Comparison of ENCODE assay signal across 8 cellular contexts in the genomic region with DNA sequence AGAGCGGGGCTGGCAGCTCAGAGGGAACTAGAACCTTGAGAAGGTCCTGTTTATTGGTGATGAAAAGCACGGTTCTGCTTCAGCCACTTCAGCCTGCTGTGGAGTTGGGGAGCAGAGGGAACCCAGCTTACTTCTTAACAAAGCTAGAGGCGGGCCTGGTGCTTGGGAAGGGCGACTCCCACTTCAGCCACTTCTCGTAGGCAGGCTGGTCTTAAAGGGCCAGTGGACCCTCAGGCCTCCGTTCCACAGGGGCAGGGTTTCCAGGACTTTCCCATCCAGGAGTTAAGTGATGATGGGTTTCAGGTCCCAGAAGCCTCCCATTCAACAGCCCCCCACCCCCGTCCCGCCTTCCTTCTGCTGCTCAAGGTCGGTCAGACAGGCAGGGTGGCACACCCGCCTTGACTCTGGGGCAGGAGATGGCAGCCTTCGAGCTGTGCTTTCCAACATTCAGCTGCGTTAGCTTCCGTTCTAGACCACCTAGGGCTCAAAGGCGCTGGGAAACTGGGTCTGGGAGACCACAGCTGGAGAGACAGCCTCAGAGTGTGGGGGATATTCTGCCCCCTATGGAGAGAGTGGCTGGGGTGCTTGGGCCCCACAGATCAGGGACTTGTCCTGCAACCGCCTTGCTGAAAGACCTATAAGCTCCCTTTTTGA. TPM values are rescaled to one million over a fixed set of nuclear protein-coding genes. Genes with fewer than 3 reads are reported as not detected.
DNase-seq lines count a peak whose midpoint lies in the region; ATAC-seq and TF ChIP-seq lines count a peak whose summit lies in the region.

No MANE protein-coding gene starts in this region.

- H3K9me3 Mint-ChIP-seq in IgD-negative memory B cell (no peaks in the 10 kb centered on the region), neural progenitor cell (no peaks in the 10 kb centered on the region), Calu3 (ENCODE audit: low read depth, unreplicated experiment) (no peaks in the 10 kb centered on the region)

- no peak for ATAC-seq in HG03097 (IDR thresholded peaks at IDR 0.05; ENCODE audit: low FRiP score, unreplicated experiment)

- intact Hi-C loops in Calu3 (cut with micrococcal nuclease; ENCODE audit: unreplicated experiment), result loop anchor here (5.0 kb wide), 1 partner anchor 176 kb away; no protein-coding TSS in a partner anchor

- H3K4me1 Mint-ChIP-seq in IgD-negative memory B cell (peaks cover 38 to 46% (median 38%) of the 10 kb centered on the region in 3 donors), neural progenitor cell (peaks cover 14% of the 10 kb centered on the region), Calu3 (ENCODE audit: low read depth, unreplicated experiment) (no peaks in the 10 kb centered on the region)

- no peaks in the 10 kb centered on the region for H3K79me2 ChIP-seq in neural progenitor cell (ENCODE audit: low read depth)

- H3K27ac ChIP-seq in brain microvascular endothelial cell (no peak overlapping the region), neural progenitor cell (no peak overlapping the region)

- DNase-seq in NCI-H2227 treated with DMSO at 0.1 percent for 48 hours (lab: John Stamatoyannopoulos, UW), result peak; percentile 16
- DNase-seq in NCI-H2227 (lab: John Stamatoyannopoulos, UW; ENCODE audit: unreplicated experiment), result no peak
- DNase-seq in brain microvascular endothelial cell, result peak; percentile 43
- DNase-seq in neural progenitor cell (ENCODE audit: low spot score), result peak; percentile 66
- no peak for DNase-seq in activated gamma-delta T cell treated with Interleukin-2 at 50 U/mL for 16 hours
- no peak for DNase-seq in Calu3

- in situ Hi-C loops in brain microvascular endothelial cell (cut with HindIII; ENCODE audit: low pct_ligation_motif_present, low sequenced_read_pairs), result no loop called here

- H3K4me3 ChIP-seq in brain microvascular endothelial cell (ENCODE audit: low read depth, low read length) (peak overlapping the region; percentile 13), neural progenitor cell (no peak overlapping the region)

- peak overlapping the region; percentile 59 for H3K4me2 ChIP-seq in neural progenitor cell

- peak overlapping the region; percentile 90 to 99 (median 99) for H3K27ac Mint-ChIP-seq in IgD-negative memory B cell
- H3K27ac Mint-ChIP-seq in neural progenitor cell, result no peak overlapping the region
- no peak overlapping the region for H3K27ac Mint-ChIP-seq in Calu3 (ENCODE audit: unreplicated experiment)

- TF ChIP-seq CTCF in brain microvascular endothelial cell (IDR thresholded peaks at IDR 0.05; ENCODE audit: low read depth, low read length, missing control alignments), result peak; percentile 18
- no peak for TF ChIP-seq CTCF in neural progenitor cell (IDR thresholded peaks at IDR 0.05)
- TF ChIP-seq CTCF in Calu3 (IDR thresholded peaks at IDR 0.05; ENCODE audit: unreplicated experiment), result no peak

- no peaks in the 10 kb centered on the region for H3K27me3 ChIP-seq in brain microvascular endothelial cell (replicated peaks)
- H3K27me3 ChIP-seq in neural progenitor cell, result peaks cover 77% of the 10 kb centered on the region

- H3K36me3 ChIP-seq in brain microvascular endothelial cell (replicated peaks) (no peaks in the 10 kb centered on the region), neural progenitor cell (no peaks in the 10 kb centered on the region)

- H3K27me3 Mint-ChIP-seq in IgD-negative memory B cell, result no peaks in the 10 kb centered on the region
- peaks cover 71% of the 10 kb centered on the region for H3K27me3 Mint-ChIP-seq in neural progenitor cell (ENCODE audit: insufficient read depth, low read depth)
- H3K27me3 Mint-ChIP-seq in Calu3 (ENCODE audit: unreplicated experiment), result peaks cover 69% of the 10 kb centered on the region

- no TSS peak for BruUV-seq in Calu3 (replicated peaks; lab: Mats Ljungman, UMichigan)

- H3K36me3 Mint-ChIP-seq in IgD-negative memory B cell (peaks cover 4% of the 10 kb centered on the region), neural progenitor cell (no peaks in the 10 kb centered on the region), Calu3 (ENCODE audit: insufficient read depth, unreplicated experiment) (no peaks in the 10 kb centered on the region)

- peaks cover 16% of the 10 kb centered on the region for H3F3A ChIP-seq in neural progenitor cell (ENCODE audit: low read depth)

- peaks cover 26% of the 10 kb centered on the region for H4K20me1 ChIP-seq in neural progenitor cell (ENCODE audit: low read depth)

- H3K4me1 ChIP-seq in neural progenitor cell, result peaks cover 20% of the 10 kb centered on the region

- CTCF ChIA-PET in Calu3 (lab: Charles Lee), result no interaction called here

- H3K9me3 ChIP-seq in neural progenitor cell (ENCODE audit: low read depth), result no peaks in the 10 kb centered on the region

- H2AFZ ChIP-seq in neural progenitor cell (replicated peaks), result peak overlapping the region; percentile 15

- H3K9ac ChIP-seq in neural progenitor cell, result no peak overlapping the region

- H3K4me3 Mint-ChIP-seq in IgD-negative memory B cell (peak overlapping the region; percentile 86 to 100 (median 100)), neural progenitor cell (peak overlapping the region; percentile 13), Calu3 (ENCODE audit: low read depth, unreplicated experiment) (no peak overlapping the region)

RNA-seq across cellular contexts. Expression of a gene that starts 3.4 kb away (rescaled TPM):
- polyA plus RNA-seq in IgD-negative memory B cell, result 30.1 TPM
- total RNA-seq in neural progenitor cell (ENCODE audit: low replicate concordance), result 0.09 TPM in 1 of 2 replicates, not detected in the other
- total RNA-seq in Calu3 (2022), result 0.28 and 1.3 TPM in 2 replicates

Comparison
In these comparisons a context has a peak if more than half of its experiments do, and no peak if none do; other contexts are left out.
1. DNase-seq: peak in NCI-H2227 treated with DMSO at 0.1 percent for 48 hours (single experiment), brain microvascular endothelial cell (single experiment) and neural progenitor cell (single experiment); none in NCI-H2227 (single experiment), activated gamma-delta T cell treated with Interleukin-2 at 50 U/mL for 16 hours (single experiment) and Calu3 (single experiment).
2. H3K27ac Mint-ChIP-seq: peak in IgD-negative memory B cell (3 of 3); none in neural progenitor cell (single experiment) and Calu3 (single experiment).